ENCODE assay signal across 13 cellular contexts in the genomic region with DNA sequence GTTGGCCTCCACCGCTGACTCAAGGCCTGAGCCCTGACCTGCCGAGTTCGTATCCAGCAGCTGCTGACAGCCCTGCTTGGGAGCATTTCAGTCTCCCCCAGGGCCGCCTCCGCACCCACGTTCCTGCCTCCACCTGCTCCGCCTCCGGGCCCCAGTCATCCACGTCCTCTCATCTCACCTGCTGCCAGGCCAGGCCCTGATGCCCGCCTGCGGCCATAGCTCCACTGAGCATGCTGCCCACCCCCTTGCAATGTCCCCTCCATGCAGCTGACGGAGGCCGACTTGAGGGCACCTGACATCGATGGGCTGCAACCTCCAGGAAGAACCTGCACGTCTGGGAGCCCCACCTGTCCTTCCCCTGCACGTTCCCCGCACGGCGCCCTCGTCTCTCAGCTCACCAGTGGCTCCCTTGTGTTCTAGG. TPM values are rescaled to one million over a fixed set of nuclear protein-coding genes. Genes with fewer than 3 reads are reported as not detected.
DNase-seq lines count a peak whose midpoint lies in the region; ATAC-seq and TF ChIP-seq lines count a peak whose summit lies in the region.
"Had no signal": no experiment of that assay in that cellular context is flagged by ENCODE, and none has a peak within 500 bp of the region (broad histone marks: within the 10 kb centered on the region; RNA-seq: fewer than 3 reads in every experiment).

No MANE protein-coding gene starts in this region.

- peak overlapping the region; percentile 68 for H2AK5ac ChIP-seq in neuronal stem cell (ENCODE audit: low read depth, low read length)

- H3K4me1 Mint-ChIP-seq in endodermal cell (peaks cover 23% of the 10 kb centered on the region), type B pancreatic cell (ENCODE audit: unreplicated experiment) (peaks cover 25% of the 10 kb centered on the region)

- peak; percentile 19 for DNase-seq in left ventricle myocardium superior
- DNase-seq in Right ventricle myocardium inferior (ENCODE audit: missing footprints), result no peak
- peak; percentile 40 for DNase-seq in endodermal cell
- DNase-seq in neuronal stem cell (ENCODE audit: low spot score), result no peak
- no peak for DNase-seq in type B pancreatic cell (ENCODE audit: extremely low spot score, unreplicated experiment)
- no peak for DNase-seq in retina
- DNase-seq in COR-L47 (lab: John Stamatoyannopoulos, UW), result no peak
- DNase-seq: C1 segment of cervical spinal cord, DMS153, GM23248, NCI-H187 treated with DMSO at 0.1 percent for 48 hours, NCI-H69 had no signal

- TF ChIP-seq CTCF in endodermal cell (conservative IDR thresholded peaks at IDR 0.05) (no peak), type B pancreatic cell (conservative IDR thresholded peaks at IDR 0.05) (no peak)

- H3K9ac ChIP-seq in endodermal cell (ENCODE audit: extremely low read depth, low read length, poor library complexity, severe bottlenecking) (no peak overlapping the region), neuronal stem cell (ENCODE audit: low read depth, low read length, poor library complexity) (peak overlapping the region; percentile 12)
- H3K9ac ChIP-seq: GM23248 had no signal

- H3K9me3 ChIP-seq in endodermal cell (ENCODE audit: control insufficient read depth, low read length) (no peaks in the 10 kb centered on the region), neuronal stem cell (replicated peaks in 1 of 2; ENCODE audit: control insufficient read depth in 2 of 2, insufficient read depth in 1 of 2, low read depth in 1 of 2, low read length in 2 of 2) (no peaks in the 10 kb centered on the region)
- H3K9me3 ChIP-seq: A549 had no signal

- H3K79me1 ChIP-seq in neuronal stem cell (ENCODE audit: low read depth, low read length), result no peaks in the 10 kb centered on the region

- H3K4ac ChIP-seq in neuronal stem cell (ENCODE audit: low read length), result no peak overlapping the region

- H4K8ac ChIP-seq in neuronal stem cell (ENCODE audit: low read depth, low read length), result no peak overlapping the region

- H3K27ac Mint-ChIP-seq in endodermal cell (no peak overlapping the region), type B pancreatic cell (no peak overlapping the region)

- no peaks in the 10 kb centered on the region for H3K36me3 ChIP-seq in endodermal cell (ENCODE audit: control insufficient read depth, insufficient read depth, low read length)
- H3K36me3 ChIP-seq in neuronal stem cell (replicated peaks in 1 of 2; ENCODE audit: control insufficient read depth in 2 of 2, insufficient read depth in 2 of 2, low read length in 2 of 2), result no peaks in the 10 kb centered on the region

- H2BK120ac ChIP-seq in neuronal stem cell (ENCODE audit: low read depth, low read length), result no peak overlapping the region

- no peak overlapping the region for H3K23ac ChIP-seq in neuronal stem cell (ENCODE audit: low read depth, low read length, poor library complexity)

- H3K4me1 ChIP-seq in endodermal cell (ENCODE audit: control insufficient read depth, insufficient read depth, low read length) (peaks cover 6% of the 10 kb centered on the region), neuronal stem cell (ENCODE audit: control insufficient read depth in 2 of 2, insufficient read depth in 1 of 2, low read depth in 1 of 2, low read length in 2 of 2) (peaks cover 14 to 23% of the 10 kb centered on the region in 2 donors)
- H3K4me1 ChIP-seq: A549 had no signal

- no peak overlapping the region for H2AFZ ChIP-seq in neuronal stem cell (ENCODE audit: low read length)
- H2AFZ ChIP-seq: GM23248 had no signal

- peak overlapping the region; percentile 50 for H2BK12ac ChIP-seq in neuronal stem cell (ENCODE audit: low read length)

- H3K18ac ChIP-seq in neuronal stem cell (ENCODE audit: low read length), result peak overlapping the region; percentile 24

- 93% methylated on average over 20 of the region's 20 CpGs for WGBS in endodermal cell (ENCODE audit: insufficient coverage in 1 of 2, insufficient read length in 1 of 2), 2 experiments
- no CpG with 5 or more reads among the region's 20 CpGs for WGBS in neuronal stem cell (ENCODE audit: extremely low coverage in 2 of 2, insufficient read length in 2 of 2, insufficient replicate concordance in 1 of 2), 2 donors

- no peak overlapping the region for H3K4me2 ChIP-seq in neuronal stem cell (ENCODE audit: insufficient read depth, low read length, poor library complexity, severe bottlenecking)
- H3K4me2 ChIP-seq: A549 had no signal

- ATAC-seq in left ventricle myocardium superior, result no peak
- no peak for ATAC-seq in Right ventricle myocardium inferior
- ATAC-seq: A549 had no signal

- H2BK15ac ChIP-seq in neuronal stem cell (ENCODE audit: low read length), result no peak overlapping the region

- H3K27ac ChIP-seq in endodermal cell (ENCODE audit: low read depth, low read length) (no peak overlapping the region), neuronal stem cell (replicated peaks; ENCODE audit: low read length) (no peak overlapping the region)
- H3K27ac ChIP-seq: A549, GM23248 had no signal

- H4K91ac ChIP-seq in neuronal stem cell (ENCODE audit: low read depth, low read length, poor library complexity), result no peak overlapping the region

- H3K27me3 Mint-ChIP-seq in endodermal cell (ENCODE audit: insufficient read depth) (peaks cover 11% of the 10 kb centered on the region), type B pancreatic cell (peaks cover 12% of the 10 kb centered on the region)

- H3K4me3 ChIP-seq in endodermal cell (ENCODE audit: low read length), result no peak overlapping the region
- H3K4me3 ChIP-seq in neuronal stem cell (ENCODE audit: low read length in 2 of 2), result no peak overlapping the region
- H3K4me3 ChIP-seq: A549, GM23248 had no signal

- no peaks in the 10 kb centered on the region for H3K27me3 ChIP-seq in endodermal cell (ENCODE audit: control insufficient read depth, insufficient read depth, low read length, poor library complexity, severe bottlenecking)
- H3K27me3 ChIP-seq in neuronal stem cell (ENCODE audit: control insufficient read depth in 3 of 3, insufficient read depth in 3 of 3, low read depth in 1 of 3, low read length in 3 of 3), result no peaks in the 10 kb centered on the region

- H3K9me3 Mint-ChIP-seq in endodermal cell, result no peaks in the 10 kb centered on the region
- H3K9me3 Mint-ChIP-seq in type B pancreatic cell, result no peaks in the 10 kb centered on the region

- intact Hi-C loops in left ventricle myocardium superior (cut with micrococcal nuclease) (no loop called here), Right ventricle myocardium inferior (cut with DNase I) (no loop called here)

- no peak overlapping the region for H3K14ac ChIP-seq in neuronal stem cell (ENCODE audit: low read length)

- H3K36me3 Mint-ChIP-seq in endodermal cell (ENCODE audit: low read depth) (peaks cover 11% of the 10 kb centered on the region), type B pancreatic cell (no peaks in the 10 kb centered on the region)

- no peak overlapping the region for H2BK5ac ChIP-seq in neuronal stem cell (ENCODE audit: low read length)

- H3K4me3 Mint-ChIP-seq in endodermal cell (no peak overlapping the region), type B pancreatic cell (no peak overlapping the region)

RNA-seq across cellular contexts. Expression of a gene that starts 28.4 kb away (rescaled TPM):
- 3.8 TPM for total RNA-seq in left ventricle myocardium superior
- total RNA-seq in Right ventricle myocardium inferior, result 3.6 TPM
- 10 to 100 TPM; 14.7 to 16.9 TPM for total RNA-seq in endodermal cell
- 4.1 TPM for polyA plus RNA-seq in endodermal cell (2013, experiment 1 of 2)
- polyA plus RNA-seq in endodermal cell (2013, experiment 2 of 2), result 4.6 TPM
- 7.7 TPM for polyA plus RNA-seq in neuronal stem cell (2013, experiment 1 of 2)
- 6.5 TPM for polyA plus RNA-seq in neuronal stem cell (2013, experiment 2 of 2)
- 13.5 and 14.9 TPM in 2 replicates for total RNA-seq in type B pancreatic cell (ENCODE audit: low replicate concordance)

Comparison
In these comparisons a context has a peak if more than half of its experiments do, and no peak if none do; other contexts are left out.
1. DNase-seq: peak in left ventricle myocardium superior (single experiment) and endodermal cell (single experiment); none in Right ventricle myocardium inferior (single experiment), neuronal stem cell (single experiment), type B pancreatic cell (single experiment), retina (single experiment) and COR-L47 (single experiment).